ENCODE assay signal across 10 cellular contexts in genomic region chr12:95838125-95838524, GRCh38. TPM values are rescaled to one million over a fixed set of nuclear protein-coding genes. Genes with fewer than 3 reads are reported as not detected.
DNase-seq lines count a peak whose midpoint lies in the region; ATAC-seq, FAIRE-seq and TF ChIP-seq lines count a peak whose summit lies in the region.
"Had no signal": no experiment of that assay in that cellular context is flagged by ENCODE, and none has a peak within 500 bp of the region (broad histone marks: within the 10 kb centered on the region; RNA-seq: fewer than 3 reads in every experiment).

No MANE protein-coding gene starts in this region.

- no peak overlapping the region for H3K9ac ChIP-seq in colonic mucosa (ENCODE audit: low read depth in 2 of 2, low read length in 2 of 2)

- no peak overlapping the region for H3K4me3 Mint-ChIP-seq in natural killer cell

- TF ChIP-seq CTCF in colonic mucosa (IDR thresholded peaks at IDR 0.05), result no peak
- no peak for TF ChIP-seq CTCF in natural killer cell (IDR thresholded peaks at IDR 0.05)

- no peak for FAIRE-seq in GM12892 (lab: Jason Lieb, UNC)
- FAIRE-seq: colon, GM12891 had no signal

- H3K36me3 Mint-ChIP-seq in natural killer cell, result no peaks in the 10 kb centered on the region

- no peaks in the 10 kb centered on the region for H3K4me1 Mint-ChIP-seq in natural killer cell

- no peak overlapping the region for H3K27ac ChIP-seq in colonic mucosa

- no peak overlapping the region for H3K27ac Mint-ChIP-seq in natural killer cell

- no peak overlapping the region for H3K4me3 ChIP-seq in colonic mucosa

- H3K4me1 ChIP-seq in colonic mucosa, result no peaks in the 10 kb centered on the region

- intact Hi-C loops in colonic mucosa (cut with DNase I) (no loop called here), natural killer cell (cut with micrococcal nuclease) (no loop called here)

- DNase-seq in HS-5 (ENCODE audit: low read depth) (peak; percentile 75), NCI-H460 (ENCODE audit: extremely low read depth, low read depth) (peak; percentile 39), colonic mucosa (peak; percentile 82), renal cortical epithelial cell (ENCODE audit: low read depth) (peak; percentile 73), GM12892 (ENCODE audit: insufficient read length) (no peak), natural killer cell (no peak)
- DNase-seq: activated CD4-positive, alpha-beta T cell treated with anti-CD3 and anti-CD28 coated beads, Interleukin-2, amount 50 U/mL, for 48 hours had no signal

- no peaks in the 10 kb centered on the region for H3K9me3 Mint-ChIP-seq in natural killer cell

- no peak for TF ChIP-seq POLR2A in GM12892 (IDR thresholded peaks at IDR 0.05; ENCODE audit: low read depth, low read length)

- peaks cover 12 to 22% of the 10 kb centered on the region in 2 donors for H3K27me3 Mint-ChIP-seq in natural killer cell (ENCODE audit: low read depth in 2 of 2)

- no peaks in the 10 kb centered on the region for H3K9me3 ChIP-seq in colonic mucosa

- ATAC-seq in natural killer cell (no peak), GM18873 (IDR thresholded peaks at IDR 0.05; ENCODE audit: low FRiP score, unreplicated experiment) (no peak)

- H3K27me3 ChIP-seq in colonic mucosa, result no peaks in the 10 kb centered on the region

- H3K36me3 ChIP-seq in colonic mucosa, result no peaks in the 10 kb centered on the region

RNA-seq across cellular contexts. Expression of gene SNRPF, which starts 20.6 kb away (rescaled TPM):
- 40.0 and 46.0 TPM in 2 replicates for total RNA-seq in NCI-H460 (2014; rRNA removed; shearing (Covaris generic))
- polyA plus RNA-seq in NCI-H460 (2014; cell fraction: nucleus; rRNA removed), result 22.9 and 23.1 TPM in 2 replicates
- total RNA-seq in colonic mucosa (10 to 100 TPM; 17.9 to 35.4 TPM), renal cortical epithelial cell (8.2 and 12.7 TPM in 2 replicates), natural killer cell (10 to 100 TPM; 22.7 to 25.3 (median 24.5) TPM)
- polyA plus RNA-seq in GM12892 (2012; ENCODE audit: missing spikeins), result 71.7 TPM

RNA-seq across cellular contexts. Expression of gene NTN4, which starts 47.6 kb away (rescaled TPM):
- 68.1 and 86.7 TPM in 2 replicates for total RNA-seq in NCI-H460 (2014; rRNA removed; shearing (Covaris generic))
- polyA plus RNA-seq in NCI-H460 (2014; cell fraction: nucleus; rRNA removed), result 24.9 and 31.2 TPM in 2 replicates
- total RNA-seq in colonic mucosa (10 to 100 TPM; 12.4 to 16.8 TPM), renal cortical epithelial cell (115 and 253 TPM in 2 replicates), natural killer cell (under 1 TPM in 1 of 3 donors, not detected in 2; 0.18 TPM)
- polyA plus RNA-seq in GM12892 (2012; ENCODE audit: missing spikeins), result not detected

Comparison
In these comparisons a context has a peak if more than half of its experiments do, and no peak if none do; other contexts are left out.
1. DNase-seq: peak in HS-5 (single experiment), NCI-H460 (single experiment), colonic mucosa (single experiment) and renal cortical epithelial cell (single experiment); none in GM12892 (single experiment) and natural killer cell (single experiment).
2. RNA of gene NTN4, which starts 47.6 kb away (total RNA-seq): 115 to 253 TPM in renal cortical epithelial cell, 68.1 to 86.7 TPM in NCI-H460 and 12.4 to 16.8 TPM in colonic mucosa; 0.18 TPM in natural killer cell; every median in the first group is over 10 times any median in the second.